In the genomic region with DNA sequence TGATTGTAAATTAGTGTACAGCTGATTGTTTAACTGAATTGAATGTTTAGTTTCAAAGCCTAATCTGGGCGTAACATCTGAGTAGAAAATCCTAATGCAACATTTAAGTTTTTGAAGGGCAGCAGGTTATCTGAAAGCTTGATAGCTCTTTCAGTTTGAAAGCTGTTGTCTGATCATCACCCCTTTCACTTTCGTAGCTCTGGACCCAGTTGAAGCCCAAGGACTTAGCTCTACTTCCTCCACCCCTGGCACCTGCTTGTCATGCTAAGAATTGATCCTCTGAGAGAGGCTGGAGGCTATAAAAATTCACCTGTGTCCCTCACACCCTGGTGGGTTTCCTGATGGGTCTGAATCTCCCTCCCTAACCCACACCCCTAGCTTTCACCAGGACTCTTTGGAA, we compare ENCODE assay signal across 15 cellular contexts.
A peak's percentile ranks its signal among the peaks of the same experiment; 100 is the strongest.
DNase-seq lines count a peak whose midpoint lies in the region; ATAC-seq and TF ChIP-seq lines count a peak whose summit lies in the region.
"Had no signal": no experiment of that assay in that cellular context is flagged by ENCODE, and none has a peak within 500 bp of the region (broad histone marks: within the 10 kb centered on the region; RNA-seq: fewer than 3 reads in every experiment).

No MANE protein-coding gene starts in this region.

- peak; percentile 64 for ATAC-seq in GM18505 (IDR thresholded peaks at IDR 0.05; ENCODE audit: unreplicated experiment)
- ATAC-seq in GM19463 (IDR thresholded peaks at IDR 0.05; ENCODE audit: unreplicated experiment), result peak; percentile 86
- ATAC-seq in HG02763 (IDR thresholded peaks at IDR 0.05; ENCODE audit: unreplicated experiment), result peak; percentile 81
- peak; percentile 87 for ATAC-seq in HG03432 (IDR thresholded peaks at IDR 0.05; ENCODE audit: unreplicated experiment)

- H3K4me3 ChIP-seq in esophagus squamous epithelium, result no peak overlapping the region
- H3K4me3 ChIP-seq in smooth muscle cell, result no peak overlapping the region
- H3K4me3 ChIP-seq: upper lobe of left lung had no signal

- no peak overlapping the region for H3K4me3 Mint-ChIP-seq in activated CD4-positive, alpha-beta T cell treated with anti-CD3 and anti-CD28 coated beads, Interleukin-2, amount 10 ng/mL, durations not matched to agents 7 days and 5 days

- no peaks in the 10 kb centered on the region for H4K20me1 ChIP-seq in smooth muscle cell (ENCODE audit: low read depth)

- no peaks in the 10 kb centered on the region for H3K79me2 ChIP-seq in smooth muscle cell (ENCODE audit: low read depth)
- H3K79me2 ChIP-seq: parathyroid adenoma had no signal

- POLR2A ChIA-PET in activated CD4-positive, alpha-beta T cell treated with anti-CD3 and anti-CD28 coated beads, Interleukin-2, amount 10 ng/mL, durations not matched to agents 7 days and 5 days (lab: Charles Lee), result no interaction called here

- H3K27me3 ChIP-seq in esophagus squamous epithelium (no peaks in the 10 kb centered on the region), smooth muscle cell (ENCODE audit: low read depth) (no peaks in the 10 kb centered on the region)
- H3K27me3 ChIP-seq: upper lobe of left lung had no signal

- no peak for TF ChIP-seq POLR2A in GM18505 (IDR thresholded peaks at IDR 0.05; ENCODE audit: borderline replicate concordance, extremely low read depth, insufficient read depth, insufficient read length)
- TF ChIP-seq POLR2A in esophagus squamous epithelium (IDR thresholded peaks at IDR 0.05), result no peak

- WGBS in esophagus squamous epithelium, 2 donors, result 79 to 82% methylated on average over 2 of the region's 2 CpGs
- 94% methylated on average over 2 of the region's 2 CpGs for WGBS in smooth muscle cell (ENCODE audit: low lambda C conversion rate)

- peaks cover 3% of the 10 kb centered on the region for H3K27me3 Mint-ChIP-seq in activated CD4-positive, alpha-beta T cell treated with anti-CD3 and anti-CD28 coated beads, Interleukin-2, amount 10 ng/mL, durations not matched to agents 7 days and 5 days

- H3K9me3 ChIP-seq in esophagus squamous epithelium, result no peaks in the 10 kb centered on the region
- no peaks in the 10 kb centered on the region for H3K9me3 ChIP-seq in smooth muscle cell (replicated peaks; ENCODE audit: low read depth)
- H3K9me3 ChIP-seq: upper lobe of left lung had no signal

- H3K36me3 Mint-ChIP-seq in activated CD4-positive, alpha-beta T cell treated with anti-CD3 and anti-CD28 coated beads, Interleukin-2, amount 10 ng/mL, durations not matched to agents 7 days and 5 days (ENCODE audit: low read depth), result no peaks in the 10 kb centered on the region

- H3K27ac Mint-ChIP-seq in activated CD4-positive, alpha-beta T cell treated with anti-CD3 and anti-CD28 coated beads, Interleukin-2, amount 10 ng/mL, durations not matched to agents 7 days and 5 days, result no peak overlapping the region

- TF ChIP-seq CTCF in esophagus squamous epithelium (IDR thresholded peaks at IDR 0.05) (no peak), smooth muscle cell (IDR thresholded peaks at IDR 0.05; ENCODE audit: borderline replicate concordance, insufficient read depth, poor library complexity, severe bottlenecking) (no peak)

- no peak overlapping the region for H3K4me2 ChIP-seq in smooth muscle cell

- peaks cover 4% of the 10 kb centered on the region for H3K4me1 Mint-ChIP-seq in activated CD4-positive, alpha-beta T cell treated with anti-CD3 and anti-CD28 coated beads, Interleukin-2, amount 10 ng/mL, durations not matched to agents 7 days and 5 days

- DNase-seq in esophagus squamous epithelium (lab: John Stamatoyannopoulos, UW) (no peak), smooth muscle cell (lab: John Stamatoyannopoulos, UW; ENCODE audit: unreplicated experiment) (no peak)
- DNase-seq in activated CD4-positive, alpha-beta T cell treated with anti-CD3 and anti-CD28 coated beads, Interleukin-2, amount 10 ng/mL, durations not matched to agents 7 days and 5 days, result no peak
- DNase-seq in stimulated activated CD4-positive, alpha-beta T cell treated with anti-CD3 and anti-CD28 coated beads, Interleukin-4, amount 100 ng/mL, for 4 hours, result no peak
- DNase-seq: ACHN; activated CD8-positive, alpha-beta memory T cell treated with anti-CD3 and anti-CD28 coated beads, Interleukin-2, amount 50 U/mL, for 4 hours; Kasumi-1; NCI-H1930; NK-92 treated with Interleukin-12 subunit alpha and Interleukin-12 subunit beta, amount 100 ng/mL, for 24 hours; upper lobe of left lung had no signal

- H3F3A ChIP-seq in smooth muscle cell (ENCODE audit: low read depth), result no peaks in the 10 kb centered on the region

- H3K36me3 ChIP-seq in esophagus squamous epithelium (no peaks in the 10 kb centered on the region), smooth muscle cell (ENCODE audit: low read depth) (no peaks in the 10 kb centered on the region)
- H3K36me3 ChIP-seq: upper lobe of left lung had no signal

- CTCF ChIA-PET in activated CD4-positive, alpha-beta T cell treated with anti-CD3 and anti-CD28 coated beads, Interleukin-2, amount 10 ng/mL, durations not matched to agents 7 days and 5 days (lab: Charles Lee), result interaction anchor here (0.5 to 1.3 kb wide), 6 partner anchors 299 to 543 kb away, joined by 3 to 6 read pairs (median 3); no protein-coding TSS in a partner anchor

- no peak overlapping the region for H3K27ac ChIP-seq in esophagus squamous epithelium
- H3K27ac ChIP-seq in smooth muscle cell (ENCODE audit: low read depth), result no peak overlapping the region
- H3K27ac ChIP-seq: parathyroid adenoma, upper lobe of left lung had no signal

- no peak overlapping the region for H2AFZ ChIP-seq in smooth muscle cell (ENCODE audit: low read depth)
- H2AFZ ChIP-seq: parathyroid adenoma had no signal

- H3K4me1 ChIP-seq in esophagus squamous epithelium, result peaks cover 3 to 10% (median 3%) of the 10 kb centered on the region in 3 donors
- no peaks in the 10 kb centered on the region for H3K4me1 ChIP-seq in smooth muscle cell (ENCODE audit: low read depth)
- H3K4me1 ChIP-seq: parathyroid adenoma, upper lobe of left lung had no signal

- H3K9me3 Mint-ChIP-seq in activated CD4-positive, alpha-beta T cell treated with anti-CD3 and anti-CD28 coated beads, Interleukin-2, amount 10 ng/mL, durations not matched to agents 7 days and 5 days, result no peaks in the 10 kb centered on the region

- no peak overlapping the region for H3K9ac ChIP-seq in smooth muscle cell (ENCODE audit: low read depth)
- H3K9ac ChIP-seq: parathyroid adenoma had no signal

- intact Hi-C loops in esophagus squamous epithelium (cut with DNase I), result no loop called here
